Comparison of ENCODE assay signal across 1 cellular context in genomic region chr2:168910330-168910729, GRCh38.
TF ChIP-seq lines count a peak whose summit lies in the region.

No MANE protein-coding gene starts in this region.

TF ChIP-seq in GM23338, 12 proteins besides CTCF, POLR2A, EP300 and RAD21 (continued from another document):
- no peak for TF ChIP-seq ZNF462 (CRISPR knock-in tag; IDR thresholded peaks at IDR 0.05)
- no peak for TF ChIP-seq NANOG (IDR thresholded peaks at IDR 0.05; ENCODE audit: borderline replicate concordance)
- TF ChIP-seq JUNB (IDR thresholded peaks at IDR 0.05; ENCODE audit: unreplicated experiment), result no peak
- no peak for TF ChIP-seq STAT1 (IDR thresholded peaks at IDR 0.05; ENCODE audit: unreplicated experiment)
- no peak for TF ChIP-seq ETS1 (IDR thresholded peaks at IDR 0.05)
- no peak for TF ChIP-seq ZNF114 (CRISPR knock-in tag; IDR thresholded peaks at IDR 0.05)
- TF ChIP-seq EZH2phosphoT487 (IDR thresholded peaks at IDR 0.05; ENCODE audit: unreplicated experiment), result no peak
